Comparison of ENCODE assay signal across 2 cellular contexts in genomic region chr6:144297498-144298166, GRCh38.
TF ChIP-seq lines count a peak whose summit lies in the region.

No MANE protein-coding gene starts in this region.

TF ChIP-seq in SK-N-SH, 30 proteins besides CTCF, POLR2A, EP300 and RAD21 (continued from another document):
- TF ChIP-seq GATA2 (CRISPR knock-in tag; IDR thresholded peaks at IDR 0.05) (no peak), EZH2phosphoT487 (IDR thresholded peaks at IDR 0.05; ENCODE audit: borderline replicate concordance, low read depth) (no peak), TEAD4 (IDR thresholded peaks at IDR 0.05; ENCODE audit: borderline replicate concordance, insufficient read depth) (no peak), SMC3 (IDR thresholded peaks at IDR 0.05; ENCODE audit: low read depth, low read length) (no peak)

TF ChIP-seq in SK-N-SH treated with all-trans-retinoic acid at 6 μM for 48 hours, 23 proteins besides CTCF, POLR2A, EP300 and RAD21 (continued from another document):
- TF ChIP-seq POU6F1 (CRISPR knock-in tag; IDR thresholded peaks at IDR 0.05; ENCODE audit: borderline replicate concordance, low read depth), result no peak
- no peak for TF ChIP-seq PPARA (CRISPR knock-in tag; IDR thresholded peaks at IDR 0.05; ENCODE audit: borderline replicate concordance)
- no peak for TF ChIP-seq CSDC2 (CRISPR knock-in tag; IDR thresholded peaks at IDR 0.05)
- no peak for TF ChIP-seq GLIS3 (CRISPR knock-in tag; IDR thresholded peaks at IDR 0.05)
- TF ChIP-seq ZFP3 (CRISPR knock-in tag; IDR thresholded peaks at IDR 0.05), result no peak
- no peak for TF ChIP-seq ISL1 (CRISPR knock-in tag; IDR thresholded peaks at IDR 0.05)
- TF ChIP-seq ZNF8 (CRISPR knock-in tag; IDR thresholded peaks at IDR 0.05), result no peak
- no peak for TF ChIP-seq CREB5 (CRISPR knock-in tag; IDR thresholded peaks at IDR 0.05; ENCODE audit: low read depth)
- TF ChIP-seq PATZ1 (CRISPR knock-in tag; IDR thresholded peaks at IDR 0.05; ENCODE audit: borderline replicate concordance), result no peak
- TF ChIP-seq ZNF565 (CRISPR knock-in tag; conservative IDR thresholded peaks at IDR 0.05; ENCODE audit: low read depth), result no peak
- no peak for TF ChIP-seq ZFP30 (CRISPR knock-in tag; IDR thresholded peaks at IDR 0.05)
